Comparison of ENCODE assay signal across 1 cellular context in the genomic region with DNA sequence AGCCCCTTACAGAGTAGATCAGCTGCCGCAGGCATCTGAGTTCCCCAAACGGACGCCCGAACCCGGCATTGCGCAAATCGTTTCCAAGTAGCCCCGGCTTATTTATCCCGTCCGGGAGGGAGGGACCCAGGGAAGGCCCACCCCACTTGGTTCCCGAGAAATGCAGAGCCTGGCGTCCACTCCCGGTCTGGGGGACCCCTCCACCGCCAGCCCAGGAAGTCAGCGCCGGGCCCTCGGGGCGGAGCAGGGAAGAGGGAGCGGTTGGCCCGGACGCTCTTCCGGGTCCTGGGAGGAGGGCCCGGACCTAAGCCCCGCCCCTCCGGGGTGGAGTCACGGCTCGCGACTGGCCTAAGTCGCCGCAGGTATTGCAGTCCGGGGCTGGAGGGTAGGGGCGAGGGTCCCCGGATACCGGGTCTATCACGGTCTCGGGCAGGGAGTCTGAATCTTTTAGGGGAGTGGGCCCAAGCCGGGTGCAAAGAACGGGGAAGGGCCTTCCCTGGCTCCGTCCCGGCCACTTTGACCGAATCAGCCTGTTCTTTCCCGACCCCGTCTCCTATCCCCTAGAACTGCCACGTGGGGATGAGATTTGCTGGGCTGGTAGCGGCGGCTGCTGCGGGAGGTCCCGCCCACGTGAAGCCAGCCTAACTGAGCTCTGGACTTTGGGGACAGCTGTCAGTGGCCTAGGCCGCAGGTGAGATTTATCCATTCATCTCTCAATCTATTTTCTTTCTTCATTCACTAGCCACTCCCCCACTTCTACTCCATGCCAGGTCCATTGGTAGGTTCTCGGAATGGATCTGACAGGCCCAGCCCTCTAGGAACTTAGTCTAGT.
TF ChIP-seq lines count a peak whose summit lies in the region.

A gene with protein sequence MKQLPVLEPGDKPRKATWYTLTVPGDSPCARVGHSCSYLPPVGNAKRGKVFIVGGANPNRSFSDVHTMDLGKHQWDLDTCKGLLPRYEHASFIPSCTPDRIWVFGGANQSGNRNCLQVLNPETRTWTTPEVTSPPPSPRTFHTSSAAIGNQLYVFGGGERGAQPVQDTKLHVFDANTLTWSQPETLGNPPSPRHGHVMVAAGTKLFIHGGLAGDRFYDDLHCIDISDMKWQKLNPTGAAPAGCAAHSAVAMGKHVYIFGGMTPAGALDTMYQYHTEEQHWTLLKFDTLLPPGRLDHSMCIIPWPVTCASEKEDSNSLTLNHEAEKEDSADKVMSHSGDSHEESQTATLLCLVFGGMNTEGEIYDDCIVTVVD (plus strand): TSS at position 327 of the 832 bp plus-strand sequence. CDS start 2,472 bp downstream, outside the sequence.

TF ChIP-seq in HEK293, 187 proteins besides CTCF, POLR2A, EP300 and RAD21 (continued from another document and continues in another):
- peak; percentile 64; the same call in 1 of the 2 replicates for TF ChIP-seq PATZ1 (tag by site-specific recombination; IDR thresholded peaks at IDR 0.05)
- no peak for TF ChIP-seq RBAK (tag by site-specific recombination; IDR thresholded peaks at IDR 0.05)
- no peak for TF ChIP-seq ZNF626 (tag by site-specific recombination; IDR thresholded peaks at IDR 0.05)
- TF ChIP-seq KLF1 (tag by site-specific recombination; IDR thresholded peaks at IDR 0.05), result no peak
- TF ChIP-seq ZNF423 (tag by site-specific recombination; IDR thresholded peaks at IDR 0.05), result no peak
- no peak for TF ChIP-seq ZNF677 (tag by site-specific recombination; IDR thresholded peaks at IDR 0.05)
- TF ChIP-seq ZNF501 (tag by site-specific recombination; IDR thresholded peaks at IDR 0.05), result peak; percentile 70; the same call in 1 of the 2 replicates
- peak; percentile 91 for TF ChIP-seq ZBTB20 (tag by site-specific recombination; IDR thresholded peaks at IDR 0.05)
- TF ChIP-seq ZNF155 (tag by site-specific recombination; IDR thresholded peaks at IDR 0.05), result no peak
- TF ChIP-seq ZNF10 (tag by site-specific recombination; IDR thresholded peaks at IDR 0.05), result no peak
- TF ChIP-seq ZNF174 (tag by site-specific recombination; IDR thresholded peaks at IDR 0.05), result no peak
- TF ChIP-seq GFI1B (tag by site-specific recombination; IDR thresholded peaks at IDR 0.05), result 0 out of 2 replicates have a peak, but pooled peaks have one; percentile 20
- TF ChIP-seq ZFHX2 (tag by site-specific recombination; conservative IDR thresholded peaks at IDR 0.05), result 0 out of 2 replicates have a peak, but pooled peaks have one; percentile 62
- no peak for TF ChIP-seq PBX3 (CRISPR knock-in tag; IDR thresholded peaks at IDR 0.05)
- no peak for TF ChIP-seq TRIM28 (IDR thresholded peaks at IDR 0.05; ENCODE audit: borderline replicate concordance, low read length)
- TF ChIP-seq ZNF19 (tag by site-specific recombination; IDR thresholded peaks at IDR 0.05; ENCODE audit: low read depth), result no peak
- TF ChIP-seq ZNF138 (tag by site-specific recombination; IDR thresholded peaks at IDR 0.05; ENCODE audit: borderline replicate concordance), result no peak
- TF ChIP-seq GLIS1 (tag by site-specific recombination; IDR thresholded peaks at IDR 0.05), result peak; percentile 60; the same call in 1 of the 2 replicates
- TF ChIP-seq KLF16 (tag by site-specific recombination; IDR thresholded peaks at IDR 0.05), result peak; percentile 66
- TF ChIP-seq, protein P1, sequence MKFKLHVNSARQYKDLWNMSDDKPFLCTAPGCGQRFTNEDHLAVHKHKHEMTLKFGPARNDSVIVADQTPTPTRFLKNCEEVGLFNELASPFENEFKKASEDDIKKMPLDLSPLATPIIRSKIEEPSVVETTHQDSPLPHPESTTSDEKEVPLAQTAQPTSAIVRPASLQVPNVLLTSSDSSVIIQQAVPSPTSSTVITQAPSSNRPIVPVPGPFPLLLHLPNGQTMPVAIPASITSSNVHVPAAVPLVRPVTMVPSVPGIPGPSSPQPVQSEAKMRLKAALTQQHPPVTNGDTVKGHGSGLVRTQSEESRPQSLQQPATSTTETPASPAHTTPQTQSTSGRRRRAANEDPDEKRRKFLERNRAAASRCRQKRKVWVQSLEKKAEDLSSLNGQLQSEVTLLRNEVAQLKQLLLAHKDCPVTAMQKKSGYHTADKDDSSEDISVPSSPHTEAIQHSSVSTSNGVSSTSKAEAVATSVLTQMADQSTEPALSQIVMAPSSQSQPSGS (tag by site-specific recombination; IDR thresholded peaks at IDR 0.05; ENCODE audit: low read depth), result no peak
- no peak for TF ChIP-seq ZNF521 (tag by site-specific recombination; IDR thresholded peaks at IDR 0.05)
- no peak for TF ChIP-seq TCF7L2 (IDR thresholded peaks at IDR 0.05; ENCODE audit: borderline replicate concordance, low read depth, low read length)
- no peak for TF ChIP-seq ZNF169 (tag by site-specific recombination; IDR thresholded peaks at IDR 0.05)
- no peak for TF ChIP-seq ZNF747 (tag by site-specific recombination; IDR thresholded peaks at IDR 0.05)
- TF ChIP-seq ZNF274 (IDR thresholded peaks at IDR 0.05; ENCODE audit: low read length), result no peak
- no peak for TF ChIP-seq ZNF274 (tag by site-specific recombination; IDR thresholded peaks at IDR 0.05; ENCODE audit: borderline replicate concordance)
- TF ChIP-seq PRDM10 (tag by site-specific recombination; IDR thresholded peaks at IDR 0.05), result peak; percentile 90
- TF ChIP-seq ZNF610 (tag by site-specific recombination; IDR thresholded peaks at IDR 0.05; ENCODE audit: borderline replicate concordance), result 0 out of 2 replicates have a peak, but pooled peaks have one; percentile 80
- no peak for TF ChIP-seq ZNF843 (tag by site-specific recombination; IDR thresholded peaks at IDR 0.05)
- TF ChIP-seq, protein P2, sequence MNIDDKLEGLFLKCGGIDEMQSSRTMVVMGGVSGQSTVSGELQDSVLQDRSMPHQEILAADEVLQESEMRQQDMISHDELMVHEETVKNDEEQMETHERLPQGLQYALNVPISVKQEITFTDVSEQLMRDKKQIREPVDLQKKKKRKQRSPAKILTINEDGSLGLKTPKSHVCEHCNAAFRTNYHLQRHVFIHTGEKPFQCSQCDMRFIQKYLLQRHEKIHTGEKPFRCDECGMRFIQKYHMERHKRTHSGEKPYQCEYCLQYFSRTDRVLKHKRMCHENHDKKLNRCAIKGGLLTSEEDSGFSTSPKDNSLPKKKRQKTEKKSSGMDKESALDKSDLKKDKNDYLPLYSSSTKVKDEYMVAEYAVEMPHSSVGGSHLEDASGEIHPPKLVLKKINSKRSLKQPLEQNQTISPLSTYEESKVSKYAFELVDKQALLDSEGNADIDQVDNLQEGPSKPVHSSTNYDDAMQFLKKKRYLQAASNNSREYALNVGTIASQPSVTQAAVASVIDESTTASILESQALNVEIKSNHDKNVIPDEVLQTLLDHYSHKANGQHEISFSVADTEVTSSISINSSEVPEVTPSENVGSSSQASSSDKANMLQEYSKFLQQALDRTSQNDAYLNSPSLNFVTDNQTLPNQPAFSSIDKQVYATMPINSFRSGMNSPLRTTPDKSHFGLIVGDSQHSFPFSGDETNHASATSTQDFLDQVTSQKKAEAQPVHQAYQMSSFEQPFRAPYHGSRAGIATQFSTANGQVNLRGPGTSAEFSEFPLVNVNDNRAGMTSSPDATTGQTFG (tag by site-specific recombination; IDR thresholded peaks at IDR 0.05; ENCODE audit: borderline replicate concordance), result no peak
- TF ChIP-seq ZNF555 (tag by site-specific recombination; conservative IDR thresholded peaks at IDR 0.05), result no peak
- TF ChIP-seq, protein P3, sequence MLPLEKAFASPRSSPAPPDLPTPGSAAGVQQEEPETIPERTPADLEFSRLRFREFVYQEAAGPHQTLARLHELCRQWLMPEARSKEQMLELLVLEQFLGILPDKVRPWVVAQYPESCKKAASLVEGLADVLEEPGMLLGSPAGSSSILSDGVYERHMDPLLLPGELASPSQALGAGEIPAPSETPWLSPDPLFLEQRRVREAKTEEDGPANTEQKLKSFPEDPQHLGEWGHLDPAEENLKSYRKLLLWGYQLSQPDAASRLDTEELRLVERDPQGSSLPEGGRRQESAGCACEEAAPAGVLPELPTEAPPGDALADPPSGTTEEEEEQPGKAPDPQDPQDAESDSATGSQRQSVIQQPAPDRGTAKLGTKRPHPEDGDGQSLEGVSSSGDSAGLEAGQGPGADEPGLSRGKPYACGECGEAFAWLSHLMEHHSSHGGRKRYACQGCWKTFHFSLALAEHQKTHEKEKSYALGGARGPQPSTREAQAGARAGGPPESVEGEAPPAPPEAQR (tag by site-specific recombination; IDR thresholded peaks at IDR 0.05), result no peak
- TF ChIP-seq YY2 (tag by site-specific recombination; IDR thresholded peaks at IDR 0.05), result no peak
- peak; percentile 57 for TF ChIP-seq ZBTB48 (tag by site-specific recombination; IDR thresholded peaks at IDR 0.05)
- TF ChIP-seq ZXDB (tag by site-specific recombination; IDR thresholded peaks at IDR 0.05), result peak; percentile 44
- TF ChIP-seq ZBTB8A (tag by site-specific recombination; IDR thresholded peaks at IDR 0.05), result peak; percentile 77
- TF ChIP-seq ZNF530 (tag by site-specific recombination; IDR thresholded peaks at IDR 0.05; ENCODE audit: low read depth), result no peak
- no peak for TF ChIP-seq ZNF157 (tag by site-specific recombination; IDR thresholded peaks at IDR 0.05)
- no peak for TF ChIP-seq ZNF560 (tag by site-specific recombination; IDR thresholded peaks at IDR 0.05; ENCODE audit: borderline replicate concordance)
- TF ChIP-seq KLF8 (tag by site-specific recombination; IDR thresholded peaks at IDR 0.05), result peak; percentile 53; the same call in 1 of the 2 replicates
- TF ChIP-seq ZBTB11 (tag by site-specific recombination; conservative IDR thresholded peaks at IDR 0.05; ENCODE audit: low read depth), result peak; percentile 94
- no peak for TF ChIP-seq GLI2 (tag by site-specific recombination; IDR thresholded peaks at IDR 0.05; ENCODE audit: borderline replicate concordance, low read depth)
- no peak for TF ChIP-seq ZNF23 (tag by site-specific recombination; IDR thresholded peaks at IDR 0.05; ENCODE audit: borderline replicate concordance)
- no peak for TF ChIP-seq ZNF768 (tag by site-specific recombination; IDR thresholded peaks at IDR 0.05)
- no peak for TF ChIP-seq ZNF660 (tag by site-specific recombination; IDR thresholded peaks at IDR 0.05)
